Comparison of ENCODE assay signal across 9 cellular contexts in genomic region chr6:137234505-137234863, GRCh38. TPM values are rescaled to one million over a fixed set of nuclear protein-coding genes. Genes with fewer than 3 reads are reported as not detected.
DNase-seq lines count a peak whose midpoint lies in the region; ATAC-seq and TF ChIP-seq lines count a peak whose summit lies in the region.
"Had no signal": no experiment of that assay in that cellular context is flagged by ENCODE, and none has a peak within 500 bp of the region (broad histone marks: within the 10 kb centered on the region; RNA-seq: fewer than 3 reads in every experiment).

No MANE protein-coding gene starts in this region.

- intact Hi-C loops in left ventricle myocardium inferior (cut with micrococcal nuclease) (no loop called here), Right ventricle myocardium inferior (cut with DNase I) (no loop called here)

- H3K36me3 ChIP-seq in left ventricle myocardium inferior (no peaks in the 10 kb centered on the region), brain microvascular endothelial cell (replicated peaks) (no peaks in the 10 kb centered on the region)

- TF ChIP-seq CTCF in left ventricle myocardium inferior (IDR thresholded peaks at IDR 0.05; ENCODE audit: borderline replicate concordance) (no peak), brain microvascular endothelial cell (IDR thresholded peaks at IDR 0.05; ENCODE audit: low read depth, low read length, missing control alignments) (no peak)

- peaks cover 5% of the 10 kb centered on the region for H3K9me3 Mint-ChIP-seq in stimulated activated effector memory CD8-positive, alpha-beta T cell treated with anti-CD3 and anti-CD28 coated beads, Interleukin-12 subunit alpha, Interleukin-12 subunit beta, amount 100 ng/mL, for 72 hours

- H3K27me3 ChIP-seq in left ventricle myocardium inferior (ENCODE audit: low read depth) (no peaks in the 10 kb centered on the region), brain microvascular endothelial cell (replicated peaks) (no peaks in the 10 kb centered on the region)

- in situ Hi-C loops in brain microvascular endothelial cell (cut with HindIII; ENCODE audit: low pct_ligation_motif_present, low sequenced_read_pairs): no loop called here

- H3K4me3 ChIP-seq in left ventricle myocardium inferior: no peak overlapping the region
- H3K4me3 ChIP-seq in brain microvascular endothelial cell (ENCODE audit: low read depth, low read length): no peak overlapping the region

- H3K4me3 Mint-ChIP-seq in stimulated activated effector memory CD8-positive, alpha-beta T cell treated with anti-CD3 and anti-CD28 coated beads, Interleukin-12 subunit alpha, Interleukin-12 subunit beta, amount 100 ng/mL, for 72 hours: peak overlapping the region; percentile 16
- H3K4me3 Mint-ChIP-seq: neural crest cell had no signal

- DNase-seq in left ventricle myocardium inferior: no peak
- DNase-seq in Right ventricle myocardium inferior (ENCODE audit: missing footprints): no peak
- DNase-seq in KG1 (lab: John Stamatoyannopoulos, UW): peak; percentile 41
- DNase-seq in brain microvascular endothelial cell: no peak
- DNase-seq in stimulated activated effector memory CD8-positive, alpha-beta T cell treated with anti-CD3 and anti-CD28 coated beads, Interleukin-12 subunit alpha, Interleukin-12 subunit beta, amount 100 ng/mL, for 72 hours (ENCODE audit: low spot score in 2 of 2): no peak
- DNase-seq in D341Med (ENCODE audit: low spot score): no peak
- DNase-seq in NCI-H82 treated with DMSO at 0.1 percent for 48 hours (lab: John Stamatoyannopoulos, UW; ENCODE audit: unreplicated experiment): no peak

- H3K27ac ChIP-seq in left ventricle myocardium inferior (replicated peaks) (peak overlapping the region; percentile 78), brain microvascular endothelial cell (peak overlapping the region; percentile 69)

- peak overlapping the region; percentile 49 for H3K27ac Mint-ChIP-seq in stimulated activated effector memory CD8-positive, alpha-beta T cell treated with anti-CD3 and anti-CD28 coated beads, Interleukin-12 subunit alpha, Interleukin-12 subunit beta, amount 100 ng/mL, for 72 hours

- H3K4me1 Mint-ChIP-seq in stimulated activated effector memory CD8-positive, alpha-beta T cell treated with anti-CD3 and anti-CD28 coated beads, Interleukin-12 subunit alpha, Interleukin-12 subunit beta, amount 100 ng/mL, for 72 hours: peaks cover 54% of the 10 kb centered on the region
- H3K4me1 Mint-ChIP-seq: neural crest cell had no signal

- H3K36me3 Mint-ChIP-seq in stimulated activated effector memory CD8-positive, alpha-beta T cell treated with anti-CD3 and anti-CD28 coated beads, Interleukin-12 subunit alpha, Interleukin-12 subunit beta, amount 100 ng/mL, for 72 hours: no peaks in the 10 kb centered on the region

- peaks cover 7% of the 10 kb centered on the region for H3K9me3 ChIP-seq in left ventricle myocardium inferior (replicated peaks)

- no peak for ATAC-seq in Right ventricle myocardium inferior
- peak; percentile 81 for ATAC-seq in stimulated activated effector memory CD8-positive, alpha-beta T cell treated with anti-CD3 and anti-CD28 coated beads, Interleukin-12 subunit alpha, Interleukin-12 subunit beta, amount 100 ng/mL, for 72 hours
- ATAC-seq in HG03457 (IDR thresholded peaks at IDR 0.05; ENCODE audit: unreplicated experiment): no peak

- peaks cover 55% of the 10 kb centered on the region for H3K4me1 ChIP-seq in left ventricle myocardium inferior

RNA-seq across cellular contexts. Expression of gene IFNGR1, which starts 15.3 kb away (rescaled TPM):
- total RNA-seq in left ventricle myocardium inferior: 97.6 TPM
- 103 TPM for total RNA-seq in Right ventricle myocardium inferior
